8 cellular contexts compared by ENCODE assay signal in the genomic region with DNA sequence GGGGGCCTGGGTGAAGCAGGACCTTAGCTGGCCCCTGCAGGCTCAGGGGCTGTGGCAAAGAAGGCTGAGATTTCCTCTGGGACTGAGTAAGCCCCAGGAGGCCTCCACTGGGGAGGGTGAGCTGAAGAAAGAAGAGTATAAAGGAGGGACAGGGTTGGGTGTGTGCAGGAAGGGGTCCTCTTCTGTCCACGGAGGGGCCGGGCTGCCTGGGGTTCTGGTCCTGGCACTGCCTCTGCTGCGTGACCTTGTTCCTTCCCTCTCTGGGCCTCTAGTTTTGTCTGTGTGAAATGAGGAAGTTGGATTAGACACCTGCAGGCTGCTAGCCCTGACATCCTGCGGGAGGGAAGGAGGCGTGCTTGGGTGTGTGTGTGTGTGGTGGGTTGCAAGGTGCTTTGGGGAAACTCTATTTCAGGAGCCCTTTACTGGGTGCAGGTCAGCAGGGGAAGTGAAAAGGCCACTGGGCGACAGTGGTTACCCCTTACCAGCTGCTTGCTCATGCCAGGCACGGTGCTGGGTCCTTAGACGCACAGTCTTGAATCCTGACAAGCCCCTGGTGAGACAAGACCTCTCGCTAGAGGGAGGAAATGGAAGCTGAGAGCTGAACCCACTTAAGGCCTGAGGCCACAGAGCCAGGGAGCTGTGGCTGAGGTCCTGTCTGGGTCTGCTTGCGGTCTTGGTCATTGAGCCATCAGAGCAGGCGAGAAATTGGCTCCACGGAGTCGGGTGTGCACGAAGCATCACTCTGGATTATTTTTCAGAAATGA.
DNase-seq lines count a peak whose midpoint lies in the region; ATAC-seq and TF ChIP-seq lines count a peak whose summit lies in the region.

No MANE protein-coding gene starts in this region.

- DNase-seq in GM06990 (ENCODE audit: extremely low read depth, insufficient read length) (peak; percentile 86), spleen (peak; percentile 90), NCI-H446 (lab: John Stamatoyannopoulos, UW) (no peak), HPDE6-E6E7 (ENCODE audit: extremely low spot score) (no peak), HCEC 1CT (no peak)

- 19 to 46% (median 24%) methylated on average over 13 to 14 of the region's 14 CpGs for WGBS in spleen, 5 donors

- H3K27ac ChIP-seq in spleen = peak overlapping the region; percentile 58 to 94 (median 85)

- intact Hi-C loops in spleen (cut with DNase I; ENCODE audit: low total_unique reads) = no loop called here

- H3K27me3 ChIP-seq in GM06990 (replicated peaks; ENCODE audit: control insufficient read depth, insufficient read depth, low read length) (no peaks in the 10 kb centered on the region), spleen (replicated peaks in 1 of 7) (no peaks in the 10 kb centered on the region)

- ATAC-seq in GM19463 (IDR thresholded peaks at IDR 0.05; ENCODE audit: unreplicated experiment) (peak; percentile 70), HG03457 (IDR thresholded peaks at IDR 0.05; ENCODE audit: unreplicated experiment) (peak; percentile 60)

- peaks cover 40% of the 10 kb centered on the region for H3K4me1 Mint-ChIP-seq in brain

- no peak overlapping the region for H3K4me3 ChIP-seq in GM06990 (replicated peaks; ENCODE audit: low read depth, low read length)
- peak overlapping the region in 4 of 8 donors; percentile 17 to 63 (median 22) for H3K4me3 ChIP-seq in spleen

- peaks cover 11% of the 10 kb centered on the region for H3K27me3 Mint-ChIP-seq in brain

- H3K36me3 ChIP-seq in GM06990 (ENCODE audit: control insufficient read depth, insufficient read depth, low read length) = no peaks in the 10 kb centered on the region
- peaks cover 0 to 49% (median 1%) of the 10 kb centered on the region in 6 donors for H3K36me3 ChIP-seq in spleen

- peaks cover 8% of the 10 kb centered on the region for H3K36me3 Mint-ChIP-seq in brain

- H3K4me1 ChIP-seq in spleen = peaks cover 31 to 43% (median 41%) of the 10 kb centered on the region in 6 donors

- H3K27ac Mint-ChIP-seq in brain = peak overlapping the region in 4 of 5 experiments; percentile 20 to 91 (median 65)

- H3K9me3 Mint-ChIP-seq in brain = peaks cover 0 to 3% (median 0%) of the 10 kb centered on the region in 5 experiments

- TF ChIP-seq POLR2A in spleen (IDR thresholded peaks at IDR 0.05) = no peak

- TF ChIP-seq CTCF in GM06990 (IDR thresholded peaks at IDR 0.05; ENCODE audit: insufficient read depth, low read length, poor library complexity, severe bottlenecking) (peak; percentile 8), brain (conservative IDR thresholded peaks at IDR 0.05) (no peak), spleen (IDR thresholded peaks at IDR 0.05 in 8 of 11, conservative IDR thresholded peaks at IDR 0.05 in 3 of 11) (peak in 1 of 11 experiments; percentile 5)

- no peak overlapping the region for H3K4me3 Mint-ChIP-seq in brain

- H3K9me3 ChIP-seq in spleen = no peaks in the 10 kb centered on the region

Comparison
In these comparisons a context has a peak if more than half of its experiments do, and no peak if none do; other contexts are left out.
1. DNase-seq: peak in GM06990 (single experiment) and spleen (single experiment); none in NCI-H446 (0 of 2), HPDE6-E6E7 (single experiment) and HCEC 1CT (single experiment).